ENCODE assay signal across 1 cellular context in the genomic region with DNA sequence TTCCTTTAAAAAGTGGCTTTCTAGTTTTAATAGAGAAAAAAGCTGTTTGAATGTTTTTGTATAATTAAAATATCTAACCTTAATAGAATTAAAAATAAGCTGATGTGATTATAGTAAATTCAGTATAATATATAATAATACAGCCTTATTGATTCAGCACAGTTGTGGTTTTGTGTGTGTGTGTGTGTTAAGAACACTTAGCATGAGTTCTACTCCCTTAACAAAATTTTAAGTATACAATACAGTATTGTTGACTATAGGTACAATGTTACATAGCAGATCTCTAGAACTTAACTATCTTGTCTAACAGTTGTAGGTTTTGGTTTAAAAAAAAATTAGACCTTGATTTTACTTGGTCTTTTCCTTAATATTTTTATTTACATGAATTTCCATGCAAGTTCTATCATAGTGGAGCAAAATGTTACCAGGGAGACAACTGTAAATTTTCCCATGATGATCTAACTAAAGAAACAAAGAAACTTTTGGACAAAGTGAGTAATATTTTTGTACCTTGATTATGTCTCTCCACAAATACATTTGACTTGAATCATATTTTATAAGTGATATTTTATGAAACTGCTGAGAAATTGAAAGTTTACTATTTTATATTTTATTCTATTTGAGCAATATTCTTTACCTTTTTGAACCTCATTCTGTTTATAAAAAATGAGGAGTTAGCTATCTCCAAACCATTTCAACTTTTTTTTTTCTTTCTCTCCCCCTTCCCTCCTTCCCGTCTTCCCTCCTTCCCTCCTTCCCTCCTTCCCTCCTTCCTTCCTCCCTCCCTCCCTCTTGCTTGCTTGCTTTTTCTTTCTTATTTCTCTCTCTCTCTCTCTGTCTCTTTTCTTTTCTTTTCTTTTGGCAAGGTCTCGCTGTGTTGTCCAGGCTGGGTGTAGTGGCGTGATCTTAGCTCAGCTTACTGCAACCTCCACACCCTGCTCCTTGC.
TF ChIP-seq lines count a peak whose summit lies in the region.

No MANE protein-coding gene starts in this region.

TF ChIP-seq in IMR-90, 13 proteins besides CTCF, POLR2A, EP300 and RAD21 (continued from another document):
- TF ChIP-seq, protein P1, sequence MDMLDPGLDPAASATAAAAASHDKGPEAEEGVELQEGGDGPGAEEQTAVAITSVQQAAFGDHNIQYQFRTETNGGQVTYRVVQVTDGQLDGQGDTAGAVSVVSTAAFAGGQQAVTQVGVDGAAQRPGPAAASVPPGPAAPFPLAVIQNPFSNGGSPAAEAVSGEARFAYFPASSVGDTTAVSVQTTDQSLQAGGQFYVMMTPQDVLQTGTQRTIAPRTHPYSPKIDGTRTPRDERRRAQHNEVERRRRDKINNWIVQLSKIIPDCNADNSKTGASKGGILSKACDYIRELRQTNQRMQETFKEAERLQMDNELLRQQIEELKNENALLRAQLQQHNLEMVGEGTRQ (IDR thresholded peaks at IDR 0.05; ENCODE audit: low read depth, low read length) = no peak
TF ChIP-seq in IMR-90: peak in this region for 0.
